1 cellular context compared by ENCODE assay signal in the genomic region with DNA sequence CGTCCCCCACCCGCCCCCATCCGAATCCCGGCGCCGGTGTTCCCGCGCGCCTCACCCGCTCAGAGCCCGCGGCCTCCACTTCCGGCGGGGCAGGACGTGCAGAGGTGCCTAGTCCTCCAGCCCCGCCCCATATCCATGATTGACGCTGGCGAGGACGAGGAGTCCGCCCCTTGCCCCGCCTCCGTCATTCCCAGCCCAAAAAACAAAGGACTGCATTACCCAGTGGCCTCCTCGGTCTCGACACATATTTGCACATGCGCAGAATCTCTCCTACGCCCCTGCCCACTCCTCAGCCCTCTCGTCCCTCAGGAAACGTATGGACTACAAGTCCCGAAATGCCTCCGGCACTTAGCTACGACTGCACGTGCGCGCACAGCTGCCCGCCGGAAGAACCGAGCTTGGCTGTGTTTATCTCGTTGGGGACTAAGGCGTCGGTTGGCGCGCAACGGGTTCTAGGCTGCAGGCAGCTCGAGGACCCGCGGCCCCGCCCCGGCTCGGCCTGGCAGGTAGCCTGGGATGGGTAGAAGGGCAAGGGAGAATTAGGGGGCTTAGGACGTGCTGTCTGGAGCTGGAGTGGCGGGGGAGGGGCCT.
TF ChIP-seq lines count a peak whose summit lies in the region.

A gene with protein sequence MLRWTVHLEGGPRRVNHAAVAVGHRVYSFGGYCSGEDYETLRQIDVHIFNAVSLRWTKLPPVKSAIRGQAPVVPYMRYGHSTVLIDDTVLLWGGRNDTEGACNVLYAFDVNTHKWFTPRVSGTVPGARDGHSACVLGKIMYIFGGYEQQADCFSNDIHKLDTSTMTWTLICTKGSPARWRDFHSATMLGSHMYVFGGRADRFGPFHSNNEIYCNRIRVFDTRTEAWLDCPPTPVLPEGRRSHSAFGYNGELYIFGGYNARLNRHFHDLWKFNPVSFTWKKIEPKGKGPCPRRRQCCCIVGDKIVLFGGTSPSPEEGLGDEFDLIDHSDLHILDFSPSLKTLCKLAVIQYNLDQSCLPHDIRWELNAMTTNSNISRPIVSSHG (plus strand): TSS at position 407 of the 591 bp plus-strand sequence. CDS start 2,944 bp downstream, outside the sequence.
A gene (minus strand): TSS at position 104 of the 591 bp plus-strand sequence. CDS start 133 bp downstream, outside the sequence.

TF ChIP-seq in K562, 482 proteins besides CTCF, POLR2A, EP300 and RAD21 (continued from another document and continues in another):
- TF ChIP-seq, protein P1, sequence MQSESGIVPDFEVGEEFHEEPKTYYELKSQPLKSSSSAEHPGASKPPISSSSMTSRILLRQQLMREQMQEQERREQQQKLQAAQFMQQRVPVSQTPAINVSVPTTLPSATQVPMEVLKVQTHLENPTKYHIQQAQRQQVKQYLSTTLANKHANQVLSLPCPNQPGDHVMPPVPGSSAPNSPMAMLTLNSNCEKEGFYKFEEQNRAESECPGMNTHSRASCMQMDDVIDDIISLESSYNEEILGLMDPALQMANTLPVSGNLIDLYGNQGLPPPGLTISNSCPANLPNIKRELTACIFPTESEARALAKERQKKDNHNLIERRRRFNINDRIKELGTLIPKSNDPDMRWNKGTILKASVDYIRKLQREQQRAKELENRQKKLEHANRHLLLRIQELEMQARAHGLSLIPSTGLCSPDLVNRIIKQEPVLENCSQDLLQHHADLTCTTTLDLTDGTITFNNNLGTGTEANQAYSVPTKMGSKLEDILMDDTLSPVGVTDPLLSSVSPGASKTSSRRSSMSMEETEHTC (IDR thresholded peaks at IDR 0.05): peak; percentile 50; the same call in 1 of the 2 replicates
- TF ChIP-seq ZSCAN32 (CRISPR knock-in tag; IDR thresholded peaks at IDR 0.05): no peak
- TF ChIP-seq ATF7 (IDR thresholded peaks at IDR 0.05): peak; percentile 92
- no peak for TF ChIP-seq NFE2L1 (tag; IDR thresholded peaks at IDR 0.05; ENCODE audit: borderline replicate concordance, low read depth)
- no peak for TF ChIP-seq ZNF444 (CRISPR knock-in tag; IDR thresholded peaks at IDR 0.05)
- peak; percentile 49 for TF ChIP-seq EGR1 (conservative IDR thresholded peaks at IDR 0.05)
- peak; percentile 74 for TF ChIP-seq C11orf30 (IDR thresholded peaks at IDR 0.05; ENCODE audit: low read depth)
- TF ChIP-seq, protein P2, sequence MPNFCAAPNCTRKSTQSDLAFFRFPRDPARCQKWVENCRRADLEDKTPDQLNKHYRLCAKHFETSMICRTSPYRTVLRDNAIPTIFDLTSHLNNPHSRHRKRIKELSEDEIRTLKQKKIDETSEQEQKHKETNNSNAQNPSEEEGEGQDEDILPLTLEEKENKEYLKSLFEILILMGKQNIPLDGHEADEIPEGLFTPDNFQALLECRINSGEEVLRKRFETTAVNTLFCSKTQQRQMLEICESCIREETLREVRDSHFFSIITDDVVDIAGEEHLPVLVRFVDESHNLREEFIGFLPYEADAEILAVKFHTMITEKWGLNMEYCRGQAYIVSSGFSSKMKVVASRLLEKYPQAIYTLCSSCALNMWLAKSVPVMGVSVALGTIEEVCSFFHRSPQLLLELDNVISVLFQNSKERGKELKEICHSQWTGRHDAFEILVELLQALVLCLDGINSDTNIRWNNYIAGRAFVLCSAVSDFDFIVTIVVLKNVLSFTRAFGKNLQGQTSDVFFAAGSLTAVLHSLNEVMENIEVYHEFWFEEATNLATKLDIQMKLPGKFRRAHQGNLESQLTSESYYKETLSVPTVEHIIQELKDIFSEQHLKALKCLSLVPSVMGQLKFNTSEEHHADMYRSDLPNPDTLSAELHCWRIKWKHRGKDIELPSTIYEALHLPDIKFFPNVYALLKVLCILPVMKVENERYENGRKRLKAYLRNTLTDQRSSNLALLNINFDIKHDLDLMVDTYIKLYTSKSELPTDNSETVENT (CRISPR knock-in tag; IDR thresholded peaks at IDR 0.05): peak; percentile 61; the same call in 1 of the 2 replicates
- TF ChIP-seq, protein P3, sequence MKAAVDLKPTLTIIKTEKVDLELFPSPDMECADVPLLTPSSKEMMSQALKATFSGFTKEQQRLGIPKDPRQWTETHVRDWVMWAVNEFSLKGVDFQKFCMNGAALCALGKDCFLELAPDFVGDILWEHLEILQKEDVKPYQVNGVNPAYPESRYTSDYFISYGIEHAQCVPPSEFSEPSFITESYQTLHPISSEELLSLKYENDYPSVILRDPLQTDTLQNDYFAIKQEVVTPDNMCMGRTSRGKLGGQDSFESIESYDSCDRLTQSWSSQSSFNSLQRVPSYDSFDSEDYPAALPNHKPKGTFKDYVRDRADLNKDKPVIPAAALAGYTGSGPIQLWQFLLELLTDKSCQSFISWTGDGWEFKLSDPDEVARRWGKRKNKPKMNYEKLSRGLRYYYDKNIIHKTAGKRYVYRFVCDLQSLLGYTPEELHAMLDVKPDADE (conservative IDR thresholded peaks at IDR 0.05; ENCODE audit: control insufficient read depth, low read depth, low read length): peak; percentile 95
- TF ChIP-seq HDAC3 (IDR thresholded peaks at IDR 0.05; ENCODE audit: borderline replicate concordance, partially characterized antibody): no peak
- TF ChIP-seq MAFG (tag; conservative IDR thresholded peaks at IDR 0.05): no peak
- TF ChIP-seq RBBP5 (IDR thresholded peaks at IDR 0.05; ENCODE audit: borderline replicate concordance, insufficient read depth, low read length, poor library complexity, severe bottlenecking): peak; percentile 70
- no peak for TF ChIP-seq BDP1 (IDR thresholded peaks at IDR 0.05; ENCODE audit: insufficient read depth, insufficient read length)
- TF ChIP-seq, protein P4, sequence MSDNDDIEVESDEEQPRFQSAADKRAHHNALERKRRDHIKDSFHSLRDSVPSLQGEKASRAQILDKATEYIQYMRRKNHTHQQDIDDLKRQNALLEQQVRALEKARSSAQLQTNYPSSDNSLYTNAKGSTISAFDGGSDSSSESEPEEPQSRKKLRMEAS (CRISPR knock-in tag; IDR thresholded peaks at IDR 0.05): peak; percentile 99
- TF ChIP-seq RFX1 (IDR thresholded peaks at IDR 0.05): no peak; the same call in 1 of the 2 replicates
- TF ChIP-seq RBFOX2 (IDR thresholded peaks at IDR 0.05; ENCODE audit: low read depth, low read length): peak; percentile 88
- TF ChIP-seq DPF2 (IDR thresholded peaks at IDR 0.05): no peak
- no peak for TF ChIP-seq TAF9B (IDR thresholded peaks at IDR 0.05; ENCODE audit: partially characterized antibody)
- no peak for TF ChIP-seq ZKSCAN1 (IDR thresholded peaks at IDR 0.05; ENCODE audit: low read depth, low read length)
- TF ChIP-seq RBM17 (IDR thresholded peaks at IDR 0.05; ENCODE audit: borderline replicate concordance, low read depth, low read length): no peak
- TF ChIP-seq, protein P5, sequence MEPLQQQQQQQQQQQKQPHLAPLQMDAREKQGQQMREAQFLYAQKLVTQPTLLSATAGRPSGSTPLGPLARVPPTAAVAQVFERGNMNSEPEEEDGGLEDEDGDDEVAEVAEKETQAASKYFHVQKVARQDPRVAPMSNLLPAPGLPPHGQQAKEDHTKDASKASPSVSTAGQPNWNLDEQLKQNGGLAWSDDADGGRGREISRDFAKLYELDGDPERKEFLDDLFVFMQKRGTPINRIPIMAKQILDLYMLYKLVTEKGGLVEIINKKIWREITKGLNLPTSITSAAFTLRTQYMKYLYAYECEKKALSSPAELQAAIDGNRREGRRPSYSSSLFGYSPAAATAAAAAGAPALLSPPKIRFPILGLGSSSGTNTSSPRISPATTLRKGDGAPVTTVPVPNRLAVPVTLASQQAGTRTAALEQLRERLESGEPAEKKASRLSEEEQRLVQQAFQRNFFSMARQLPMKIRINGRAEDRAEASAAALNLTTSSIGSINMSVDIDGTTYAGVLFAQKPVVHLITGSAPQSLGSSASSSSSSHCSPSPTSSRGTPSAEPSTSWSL (CRISPR knock-in tag; IDR thresholded peaks at IDR 0.05; ENCODE audit: borderline replicate concordance): no peak
- no peak for TF ChIP-seq SIRT6 (IDR thresholded peaks at IDR 0.05; ENCODE audit: low read depth, low read length)
- TF ChIP-seq, protein P6, sequence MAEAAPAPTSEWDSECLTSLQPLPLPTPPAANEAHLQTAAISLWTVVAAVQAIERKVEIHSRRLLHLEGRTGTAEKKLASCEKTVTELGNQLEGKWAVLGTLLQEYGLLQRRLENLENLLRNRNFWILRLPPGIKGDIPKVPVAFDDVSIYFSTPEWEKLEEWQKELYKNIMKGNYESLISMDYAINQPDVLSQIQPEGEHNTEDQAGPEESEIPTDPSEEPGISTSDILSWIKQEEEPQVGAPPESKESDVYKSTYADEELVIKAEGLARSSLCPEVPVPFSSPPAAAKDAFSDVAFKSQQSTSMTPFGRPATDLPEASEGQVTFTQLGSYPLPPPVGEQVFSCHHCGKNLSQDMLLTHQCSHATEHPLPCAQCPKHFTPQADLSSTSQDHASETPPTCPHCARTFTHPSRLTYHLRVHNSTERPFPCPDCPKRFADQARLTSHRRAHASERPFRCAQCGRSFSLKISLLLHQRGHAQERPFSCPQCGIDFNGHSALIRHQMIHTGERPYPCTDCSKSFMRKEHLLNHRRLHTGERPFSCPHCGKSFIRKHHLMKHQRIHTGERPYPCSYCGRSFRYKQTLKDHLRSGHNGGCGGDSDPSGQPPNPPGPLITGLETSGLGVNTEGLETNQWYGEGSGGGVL (CRISPR knock-in tag; IDR thresholded peaks at IDR 0.05): no peak
- no peak for TF ChIP-seq TBL1XR1 (IDR thresholded peaks at IDR 0.05; ENCODE audit: low read length in 2 of 2)
- no peak for TF ChIP-seq ZNF165 (CRISPR knock-in tag; IDR thresholded peaks at IDR 0.05; ENCODE audit: borderline replicate concordance)
- no peak for TF ChIP-seq MEF2D (tag; conservative IDR thresholded peaks at IDR 0.05; ENCODE audit: low read depth)
- peak; percentile 79; the same call in 1 of the 2 replicates for TF ChIP-seq SREBF1 (IDR thresholded peaks at IDR 0.05; ENCODE audit: borderline replicate concordance, low read depth, low read length)
- TF ChIP-seq, protein P7, sequence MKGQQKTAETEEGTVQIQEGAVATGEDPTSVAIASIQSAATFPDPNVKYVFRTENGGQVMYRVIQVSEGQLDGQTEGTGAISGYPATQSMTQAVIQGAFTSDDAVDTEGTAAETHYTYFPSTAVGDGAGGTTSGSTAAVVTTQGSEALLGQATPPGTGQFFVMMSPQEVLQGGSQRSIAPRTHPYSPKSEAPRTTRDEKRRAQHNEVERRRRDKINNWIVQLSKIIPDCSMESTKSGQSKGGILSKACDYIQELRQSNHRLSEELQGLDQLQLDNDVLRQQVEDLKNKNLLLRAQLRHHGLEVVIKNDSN (CRISPR knock-in tag; IDR thresholded peaks at IDR 0.05): peak; percentile 95
- peak; percentile 24 for TF ChIP-seq ZFP36 (IDR thresholded peaks at IDR 0.05; ENCODE audit: low read depth, low read length, partially characterized antibody)
- TF ChIP-seq, protein P8, sequence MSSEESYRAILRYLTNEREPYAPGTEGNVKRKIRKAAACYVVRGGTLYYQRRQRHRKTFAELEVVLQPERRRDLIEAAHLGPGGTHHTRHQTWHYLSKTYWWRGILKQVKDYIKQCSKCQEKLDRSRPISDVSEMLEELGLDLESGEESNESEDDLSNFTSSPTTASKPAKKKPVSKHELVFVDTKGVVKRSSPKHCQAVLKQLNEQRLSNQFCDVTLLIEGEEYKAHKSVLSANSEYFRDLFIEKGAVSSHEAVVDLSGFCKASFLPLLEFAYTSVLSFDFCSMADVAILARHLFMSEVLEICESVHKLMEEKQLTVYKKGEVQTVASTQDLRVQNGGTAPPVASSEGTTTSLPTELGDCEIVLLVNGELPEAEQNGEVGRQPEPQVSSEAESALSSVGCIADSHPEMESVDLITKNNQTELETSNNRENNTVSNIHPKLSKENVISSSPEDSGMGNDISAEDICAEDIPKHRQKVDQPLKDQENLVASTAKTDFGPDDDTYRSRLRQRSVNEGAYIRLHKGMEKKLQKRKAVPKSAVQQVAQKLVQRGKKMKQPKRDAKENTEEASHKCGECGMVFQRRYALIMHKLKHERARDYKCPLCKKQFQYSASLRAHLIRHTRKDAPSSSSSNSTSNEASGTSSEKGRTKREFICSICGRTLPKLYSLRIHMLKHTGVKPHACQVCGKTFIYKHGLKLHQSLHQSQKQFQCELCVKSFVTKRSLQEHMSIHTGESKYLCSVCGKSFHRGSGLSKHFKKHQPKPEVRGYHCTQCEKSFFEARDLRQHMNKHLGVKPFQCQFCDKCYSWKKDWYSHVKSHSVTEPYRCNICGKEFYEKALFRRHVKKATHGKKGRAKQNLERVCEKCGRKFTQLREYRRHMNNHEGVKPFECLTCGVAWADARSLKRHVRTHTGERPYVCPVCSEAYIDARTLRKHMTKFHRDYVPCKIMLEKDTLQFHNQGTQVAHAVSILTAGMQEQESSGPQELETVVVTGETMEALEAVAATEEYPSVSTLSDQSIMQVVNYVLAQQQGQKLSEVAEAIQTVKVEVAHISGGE (CRISPR knock-in tag; IDR thresholded peaks at IDR 0.05): peak in 2 of 3 experiments; percentile 71 to 96; a peak in 3 of 6 replicates
- TF ChIP-seq, protein P9, sequence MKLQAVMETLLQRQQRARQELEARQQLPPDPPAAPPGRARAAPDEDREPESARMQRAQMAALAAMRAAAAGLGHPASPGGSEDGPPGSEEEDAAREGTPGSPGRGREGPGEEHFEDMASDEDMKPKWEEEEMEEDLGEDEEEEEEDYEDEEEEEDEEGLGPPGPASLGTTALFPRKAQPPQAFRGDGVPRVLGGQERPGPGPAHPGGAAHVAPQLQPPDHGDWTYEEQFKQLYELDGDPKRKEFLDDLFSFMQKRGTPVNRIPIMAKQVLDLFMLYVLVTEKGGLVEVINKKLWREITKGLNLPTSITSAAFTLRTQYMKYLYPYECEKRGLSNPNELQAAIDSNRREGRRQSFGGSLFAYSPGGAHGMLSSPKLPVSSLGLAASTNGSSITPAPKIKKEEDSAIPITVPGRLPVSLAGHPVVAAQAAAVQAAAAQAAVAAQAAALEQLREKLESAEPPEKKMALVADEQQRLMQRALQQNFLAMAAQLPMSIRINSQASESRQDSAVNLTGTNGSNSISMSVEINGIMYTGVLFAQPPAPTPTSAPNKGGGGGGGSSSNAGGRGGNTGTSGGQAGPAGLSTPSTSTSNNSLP (IDR thresholded peaks at IDR 0.05; ENCODE audit: borderline replicate concordance, low read depth, low read length): no peak
- TF ChIP-seq CBFA2T3 (IDR thresholded peaks at IDR 0.05): no peak; the same call in 1 of the 2 replicates
- TF ChIP-seq, protein P10, sequence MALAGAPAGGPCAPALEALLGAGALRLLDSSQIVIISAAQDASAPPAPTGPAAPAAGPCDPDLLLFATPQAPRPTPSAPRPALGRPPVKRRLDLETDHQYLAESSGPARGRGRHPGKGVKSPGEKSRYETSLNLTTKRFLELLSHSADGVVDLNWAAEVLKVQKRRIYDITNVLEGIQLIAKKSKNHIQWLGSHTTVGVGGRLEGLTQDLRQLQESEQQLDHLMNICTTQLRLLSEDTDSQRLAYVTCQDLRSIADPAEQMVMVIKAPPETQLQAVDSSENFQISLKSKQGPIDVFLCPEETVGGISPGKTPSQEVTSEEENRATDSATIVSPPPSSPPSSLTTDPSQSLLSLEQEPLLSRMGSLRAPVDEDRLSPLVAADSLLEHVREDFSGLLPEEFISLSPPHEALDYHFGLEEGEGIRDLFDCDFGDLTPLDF (CRISPR knock-in tag; IDR thresholded peaks at IDR 0.05): peak; percentile 87
- no peak for TF ChIP-seq NCOA1 (IDR thresholded peaks at IDR 0.05; ENCODE audit: low read depth)
- no peak for TF ChIP-seq PTRF (tag; IDR thresholded peaks at IDR 0.05)
- TF ChIP-seq CCAR2 (IDR thresholded peaks at IDR 0.05; ENCODE audit: low read depth, low read length): no peak
- TF ChIP-seq TEAD2 (tag; IDR thresholded peaks at IDR 0.05): no peak
- TF ChIP-seq DACH1 (IDR thresholded peaks at IDR 0.05; ENCODE audit: partially characterized antibody): peak; percentile 75
- no peak for TF ChIP-seq KAT2B (IDR thresholded peaks at IDR 0.05; ENCODE audit: low read depth, low read length)
- TF ChIP-seq TCFL5 (CRISPR knock-in tag; conservative IDR thresholded peaks at IDR 0.05): no peak
- TF ChIP-seq GATAD2A (IDR thresholded peaks at IDR 0.05): no peak
- no peak for TF ChIP-seq ARNT (IDR thresholded peaks at IDR 0.05)
- no peak for TF ChIP-seq RBM34 (IDR thresholded peaks at IDR 0.05; ENCODE audit: borderline replicate concordance, insufficient read depth, low read length)
- peak; percentile 97 for TF ChIP-seq SP1 (CRISPR knock-in tag; IDR thresholded peaks at IDR 0.05)
